8 cellular contexts compared by ENCODE assay signal in genomic region chr7:132575336-132575986, GRCh38. TPM values are rescaled to one million over a fixed set of nuclear protein-coding genes. Genes with fewer than 3 reads are reported as not detected.
DNase-seq lines count a peak whose midpoint lies in the region; ATAC-seq and TF ChIP-seq lines count a peak whose summit lies in the region.

No MANE protein-coding gene starts in this region.

- ATAC-seq in activated CD8-positive, alpha-beta T cell treated with anti-CD3 and anti-CD28 coated beads, Interleukin-2, amount 10 ng/mL, durations not matched to agents 7 days and 5 days, result peak; percentile 60
- ATAC-seq in gastroesophageal sphincter (peak; percentile 37), HG02981 (IDR thresholded peaks at IDR 0.05; ENCODE audit: unreplicated experiment) (no peak), HG03342 (IDR thresholded peaks at IDR 0.05; ENCODE audit: unreplicated experiment) (no peak)

- H3K9me3 ChIP-seq in HUES6 (ENCODE audit: control insufficient read depth, insufficient read depth, low read depth, low read length), result no peaks in the 10 kb centered on the region
- H3K9me3 ChIP-seq in gastroesophageal sphincter, result no peaks in the 10 kb centered on the region
- H3K9me3 ChIP-seq in neural progenitor cell (ENCODE audit: low read depth), result no peaks in the 10 kb centered on the region

- H3K27ac ChIP-seq in HUES6 (ENCODE audit: low read depth, low read length) (no peak overlapping the region), gastroesophageal sphincter (peak overlapping the region in 2 of 4 donors; percentile 62 to 75), neural progenitor cell (no peak overlapping the region)

- H3K27me3 Mint-ChIP-seq in activated CD8-positive, alpha-beta T cell treated with anti-CD3 and anti-CD28 coated beads, Interleukin-2, amount 10 ng/mL, durations not matched to agents 7 days and 5 days (ENCODE audit: low read depth), result peaks cover 72% of the 10 kb centered on the region
- peaks cover 60% of the 10 kb centered on the region for H3K27me3 Mint-ChIP-seq in neural progenitor cell (ENCODE audit: insufficient read depth, low read depth)

- H4K20me1 ChIP-seq in neural progenitor cell (ENCODE audit: low read depth), result peaks cover 31% of the 10 kb centered on the region

- H3F3A ChIP-seq in neural progenitor cell (ENCODE audit: low read depth), result peaks cover 28% of the 10 kb centered on the region

- peak overlapping the region; percentile 32 for H2AFZ ChIP-seq in neural progenitor cell (replicated peaks)

- H3K4me2 ChIP-seq in neural progenitor cell, result peak overlapping the region; percentile 95

- peaks cover 64% of the 10 kb centered on the region for H3K4me1 Mint-ChIP-seq in activated CD8-positive, alpha-beta T cell treated with anti-CD3 and anti-CD28 coated beads, Interleukin-2, amount 10 ng/mL, durations not matched to agents 7 days and 5 days (ENCODE audit: low read depth)
- peaks cover 38% of the 10 kb centered on the region for H3K4me1 Mint-ChIP-seq in neural progenitor cell

- H3K4me1 ChIP-seq in HUES6 (ENCODE audit: control insufficient read depth, insufficient read depth, low read length), result peaks cover 28% of the 10 kb centered on the region
- H3K4me1 ChIP-seq in gastroesophageal sphincter, result peaks cover 0 to 48% (median 18%) of the 10 kb centered on the region in 3 donors
- H3K4me1 ChIP-seq in neural progenitor cell, result peaks cover 53% of the 10 kb centered on the region

- H3K4me3 ChIP-seq in HUES6 (ENCODE audit: low read depth, low read length) (peak overlapping the region; percentile 59), gastroesophageal sphincter (peak overlapping the region; percentile 44 to 62), neural progenitor cell (peak overlapping the region; percentile 75)

- H3K4me3 Mint-ChIP-seq in activated CD8-positive, alpha-beta T cell treated with anti-CD3 and anti-CD28 coated beads, Interleukin-2, amount 10 ng/mL, durations not matched to agents 7 days and 5 days, result peak overlapping the region; percentile 89
- H3K4me3 Mint-ChIP-seq in neural progenitor cell, result peak overlapping the region; percentile 80

- H3K27me3 ChIP-seq in HUES6 (ENCODE audit: control insufficient read depth, insufficient read depth, low read length) (peaks cover 92% of the 10 kb centered on the region), gastroesophageal sphincter (peaks cover 43% of the 10 kb centered on the region), neural progenitor cell (peaks cover 93% of the 10 kb centered on the region)

- WGBS in gastroesophageal sphincter (ENCODE audit: low coverage in 1 of 2), 2 donors, result 4 to 10% methylated on average over 2 to 11 of the region's 34 CpGs

- H3K36me3 Mint-ChIP-seq in activated CD8-positive, alpha-beta T cell treated with anti-CD3 and anti-CD28 coated beads, Interleukin-2, amount 10 ng/mL, durations not matched to agents 7 days and 5 days (ENCODE audit: low read depth), result peaks cover 48% of the 10 kb centered on the region
- no peaks in the 10 kb centered on the region for H3K36me3 Mint-ChIP-seq in neural progenitor cell

- H3K36me3 ChIP-seq in HUES6 (ENCODE audit: control insufficient read depth, insufficient read depth, low read length) (no peaks in the 10 kb centered on the region), gastroesophageal sphincter (no peaks in the 10 kb centered on the region), neural progenitor cell (no peaks in the 10 kb centered on the region)

- H3K9me3 Mint-ChIP-seq in activated CD8-positive, alpha-beta T cell treated with anti-CD3 and anti-CD28 coated beads, Interleukin-2, amount 10 ng/mL, durations not matched to agents 7 days and 5 days (ENCODE audit: insufficient read depth), result no peaks in the 10 kb centered on the region
- H3K9me3 Mint-ChIP-seq in neural progenitor cell, result peaks cover 2% of the 10 kb centered on the region

- H3K27ac Mint-ChIP-seq in activated CD8-positive, alpha-beta T cell treated with anti-CD3 and anti-CD28 coated beads, Interleukin-2, amount 10 ng/mL, durations not matched to agents 7 days and 5 days, result no peak overlapping the region
- no peak overlapping the region for H3K27ac Mint-ChIP-seq in neural progenitor cell

- POLR2A ChIA-PET in activated CD8-positive, alpha-beta T cell treated with anti-CD3 and anti-CD28 coated beads, Interleukin-2, amount 10 ng/mL, durations not matched to agents 7 days and 5 days (lab: Charles Lee), result no interaction called here

- H3K9ac ChIP-seq in HUES6 (ENCODE audit: low read length) (no peak overlapping the region), neural progenitor cell (no peak overlapping the region)

- no peak for TF ChIP-seq EP300 in gastroesophageal sphincter (IDR thresholded peaks at IDR 0.05)

- H3K79me2 ChIP-seq in neural progenitor cell (ENCODE audit: low read depth), result no peaks in the 10 kb centered on the region

- peak; percentile 91 for DNase-seq in AG20443 (ENCODE audit: low spot score)
- peak; percentile 57 for DNase-seq in activated CD8-positive, alpha-beta T cell treated with anti-CD3 and anti-CD28 coated beads, Interleukin-2, amount 10 ng/mL, durations not matched to agents 7 days and 5 days
- DNase-seq in neural progenitor cell (ENCODE audit: low spot score), result peak; percentile 82
- no peak for DNase-seq in SHP77 (lab: John Stamatoyannopoulos, UW)

- no peak for TF ChIP-seq POLR2A in gastroesophageal sphincter (IDR thresholded peaks at IDR 0.05)

- TF ChIP-seq CTCF in gastroesophageal sphincter (IDR thresholded peaks at IDR 0.05) (peak in 2 of 4 experiments; percentile 17 to 39), neural progenitor cell (IDR thresholded peaks at IDR 0.05) (peak; percentile 38)

- CTCF ChIA-PET in activated CD8-positive, alpha-beta T cell treated with anti-CD3 and anti-CD28 coated beads, Interleukin-2, amount 10 ng/mL, durations not matched to agents 7 days and 5 days (lab: Charles Lee), result interaction anchor here (1.2 to 9.3 kb wide), 3 partner anchors 14 to 257 kb away, joined by 3 to 312 read pairs (median 6); no protein-coding TSS in a partner anchor

RNA-seq across cellular contexts. Expression of gene PLXNA4, which starts 0.8 kb away (rescaled TPM):
- total RNA-seq in activated CD8-positive, alpha-beta T cell treated with anti-CD3 and anti-CD28 coated beads, Interleukin-2, amount 10 ng/mL, durations not matched to agents 7 days and 5 days, result 10 to 100 TPM; 45.4 to 47.2 TPM
- total RNA-seq in gastroesophageal sphincter, result 10 to 100 TPM in 2 of 4 donors, 1 to 10 TPM in 2; 4.8 to 19.7 (median 10.7) TPM
- 0.49 and 1.4 TPM in 2 replicates for total RNA-seq in neural progenitor cell (ENCODE audit: low replicate concordance)

Comparison
In these comparisons a context has a peak if more than half of its experiments do, and no peak if none do; other contexts are left out.
1. DNase-seq: peak in AG20443 (single experiment), activated CD8-positive, alpha-beta T cell treated with anti-CD3 and anti-CD28 coated beads, Interleukin-2, amount 10 ng/mL, durations not matched to agents 7 days and 5 days (single experiment) and neural progenitor cell (single experiment); none in SHP77 (0 of 2).
2. ATAC-seq: peak in activated CD8-positive, alpha-beta T cell treated with anti-CD3 and anti-CD28 coated beads, Interleukin-2, amount 10 ng/mL, durations not matched to agents 7 days and 5 days (single experiment) and gastroesophageal sphincter (single experiment); none in HG02981 (single experiment) and HG03342 (single experiment).
3. Peak in every context shown above with its lines, with median percentiles within 50 percentile points of each other: H3K4me3 ChIP-seq.